In genomic region chr3:34001990-34002389, GRCh38 we compare ENCODE assay signal across 27 cellular contexts.
A peak's percentile ranks its signal among the peaks of the same experiment; 100 is the strongest.
DNase-seq lines count a peak whose midpoint lies in the region; ATAC-seq, FAIRE-seq and TF ChIP-seq lines count a peak whose summit lies in the region.
"Had no signal": no experiment of that assay in that cellular context is flagged by ENCODE, and none has a peak within 500 bp of the region (broad histone marks: within the 10 kb centered on the region; RNA-seq: fewer than 3 reads in every experiment).

No MANE protein-coding gene starts in this region.

- 0 out of 2 replicates have a peak overlapping the region, but pooled peaks have one; percentile 8 for H4K91ac ChIP-seq in IMR-90 (ENCODE audit: insufficient read depth, low read depth, low read length)

- dilution Hi-C loops in IMR-90 (cut with HindIII; ENCODE audit: low sequenced_read_pairs, unreplicated experiment): no loop called here

- TF ChIP-seq RAD21 in A549 (conservative IDR thresholded peaks at IDR 0.05 in 1 of 2, IDR thresholded peaks at IDR 0.05 in 1 of 2): peak; percentile 5 to 40; a peak in 2 of 5 replicates
- no peak for TF ChIP-seq RAD21 in IMR-90 (IDR thresholded peaks at IDR 0.05; ENCODE audit: low read length)

- H3K23ac ChIP-seq in IMR-90 (ENCODE audit: low read depth, low read length): no peak overlapping the region

- DNase-seq in A549 (ENCODE audit: low read depth in 1 of 2, low spot score in 1 of 2): peak in 1 of 2 experiments; percentile 44
- DNase-seq in IMR-90: peak; percentile 62
- peak; percentile 80 for DNase-seq in PC-3
- DNase-seq in fibroblast of the aortic adventitia (ENCODE audit: low read depth): peak; percentile 32
- DNase-seq in activated CD8-positive, alpha-beta memory T cell treated with anti-CD3 and anti-CD28 coated beads for 24 hours: no peak
- no peak for DNase-seq in substantia nigra (lab: John Stamatoyannopoulos, UW)
- no peak for DNase-seq in HAP-1 (ENCODE audit: low spot score in 2 of 2)
- no peak for DNase-seq in small intestine
- DNase-seq: ACHN; BE2C; C1 segment of cervical spinal cord; CD4-positive, alpha-beta memory T cell; CD4-positive, CD25-positive, alpha-beta regulatory T cell; CD8-positive, alpha-beta memory T cell; COR-L47; DMS 273 treated with DMSO at 0.1 percent for 48 hours; DMS153; DMS53; DMS79; DND-41; EL; GDM1 had no signal

- H2BK5ac ChIP-seq in IMR-90 (ENCODE audit: low read depth, low read length, poor library complexity, severe bottlenecking): peak overlapping the region; percentile 70

- no peaks in the 10 kb centered on the region for H3K9me2 ChIP-seq in PC-3 (replicated peaks; ENCODE audit: low read length)

- intact Hi-C loops in IMR-90 (cut with micrococcal nuclease): no loop called here
- intact Hi-C loops in PC-3 (cut with micrococcal nuclease): loop anchor here (1.0 kb wide), 1 partner anchor 8 kb away; no protein-coding TSS in a partner anchor

- H2AFZ ChIP-seq in IMR-90 (replicated peaks; ENCODE audit: low read length, poor library complexity): no peak overlapping the region
- no peak overlapping the region for H2AFZ ChIP-seq in PC-3 (ENCODE audit: low read length)

- H3F3A ChIP-seq in PC-3 (ENCODE audit: low read length, unreplicated experiment): no peaks in the 10 kb centered on the region

- TF ChIP-seq POLR2A in A549 (IDR thresholded peaks at IDR 0.05; ENCODE audit: low read length): no peak
- no peak for TF ChIP-seq POLR2A in IMR-90 (IDR thresholded peaks at IDR 0.05; ENCODE audit: low read depth, low read length)

- peaks cover 0 to 3% of the 10 kb centered on the region in 2 experiments; a peak in 1 of 4 replicates for H3K79me1 ChIP-seq in IMR-90 (ENCODE audit: low read depth in 1 of 2, low read length in 2 of 2)

- no peak overlapping the region for H3K56ac ChIP-seq in IMR-90 (ENCODE audit: extremely low read depth, insufficient read depth, low read length)

- no peak overlapping the region for H3K14ac ChIP-seq in IMR-90 (replicated peaks; ENCODE audit: low read depth, low read length)

- POLR2A ChIA-PET in A549 (lab: Yijun Ruan, JAX): interaction anchor here (1.6 kb wide), 1 partner anchor 10 kb away, joined by 10 read pairs; no protein-coding TSS in a partner anchor
- POLR2A ChIA-PET in IMR-90 (lab: Charles Lee; ENCODE audit: unreplicated experiment): no interaction called here
- POLR2A ChIA-PET in PC-3 (lab: Charles Lee; ENCODE audit: unreplicated experiment): no interaction called here

- peak overlapping the region; percentile 80; the same call in 1 of the 2 replicates for H3K18ac ChIP-seq in IMR-90 (ENCODE audit: low read depth, low read length)

- peak overlapping the region; percentile 77; the same call in 1 of the 3 replicates for H2BK15ac ChIP-seq in IMR-90 (ENCODE audit: low read depth, low read length)

- H3K4me3 ChIP-seq in A549: no peak overlapping the region
- no peak overlapping the region for H3K4me3 ChIP-seq in IMR-90 (ENCODE audit: insufficient read depth, low read depth, low read length)
- no peak overlapping the region for H3K4me3 ChIP-seq in PC-3 (ENCODE audit: low read length)
- H3K4me3 ChIP-seq in fibroblast of the aortic adventitia (ENCODE audit: low read depth, low read length): no peak overlapping the region
- H3K4me3 ChIP-seq in HAP-1: no peak overlapping the region
- no peak overlapping the region for H3K4me3 ChIP-seq in small intestine (ENCODE audit: low read depth in 1 of 2, low read length in 2 of 2)
- H3K4me3 ChIP-seq: BLaER1, GM12878 had no signal

- no peak overlapping the region; the same call in 1 of the 2 replicates for H3K4ac ChIP-seq in IMR-90 (ENCODE audit: low read depth, low read length)

- peak in 1 of 2 experiments; percentile 29; a peak in 1 of 5 replicates for TF ChIP-seq EP300 in A549 (IDR thresholded peaks at IDR 0.05)

- no peaks in the 10 kb centered on the region for H4K20me1 ChIP-seq in IMR-90 (ENCODE audit: insufficient read depth, low read length)
- no peaks in the 10 kb centered on the region for H4K20me1 ChIP-seq in PC-3 (ENCODE audit: low read length)
- H4K20me1 ChIP-seq: BLaER1 had no signal

- no peaks in the 10 kb centered on the region for H3K79me2 ChIP-seq in PC-3 (ENCODE audit: low read length)

- BruUV-seq in IMR-90 (replicated peaks; lab: Mats Ljungman, UMichigan) (no TSS peak), PC-3 (replicated peaks; lab: Mats Ljungman, UMichigan) (no TSS peak)

- H2BK20ac ChIP-seq in IMR-90 (ENCODE audit: low read depth, low read length): peak overlapping the region; percentile 49; the same call in 1 of the 2 replicates

- FAIRE-seq in A549 (lab: Jason Lieb, UNC) (no peak), small intestine (lab: Jason Lieb, UNC) (no peak)
- FAIRE-seq: GM12878, GM12892, GM18507 had no signal

- no peak overlapping the region for H2BK120ac ChIP-seq in IMR-90 (ENCODE audit: low read depth, low read length)

- H3K36me3 ChIP-seq in IMR-90 (ENCODE audit: control insufficient read depth, insufficient read depth, low read length) (no peaks in the 10 kb centered on the region), PC-3 (ENCODE audit: low read depth, low read length) (no peaks in the 10 kb centered on the region), HAP-1 (replicated peaks) (no peaks in the 10 kb centered on the region), small intestine (ENCODE audit: control insufficient read depth in 2 of 2, insufficient read depth in 2 of 2, low read length in 2 of 2) (no peaks in the 10 kb centered on the region)
- H3K36me3 ChIP-seq: BE2C, BLaER1 had no signal

- no peak overlapping the region; the same call in 1 of the 2 replicates for H2AK5ac ChIP-seq in IMR-90 (ENCODE audit: low read depth, low read length)

- no peak overlapping the region for H2AK9ac ChIP-seq in IMR-90 (replicated peaks; ENCODE audit: low read depth, low read length, poor library complexity)

- peak overlapping the region; percentile 44 for H3K4me2 ChIP-seq in A549
- no peak overlapping the region for H3K4me2 ChIP-seq in IMR-90 (ENCODE audit: low read depth, low read length)
- H3K4me2 ChIP-seq in PC-3 (ENCODE audit: low read length): no peak overlapping the region
- H3K4me2 ChIP-seq: BLaER1 had no signal

- H3K27me3 ChIP-seq in IMR-90 (ENCODE audit: control insufficient read depth, insufficient read depth, low read length) (no peaks in the 10 kb centered on the region), PC-3 (ENCODE audit: low read length) (no peaks in the 10 kb centered on the region), HAP-1 (ENCODE audit: low read depth) (no peaks in the 10 kb centered on the region), small intestine (ENCODE audit: control insufficient read depth in 2 of 2, insufficient read depth in 2 of 2, low read length in 2 of 2) (no peaks in the 10 kb centered on the region)
- H3K27me3 ChIP-seq: BE2C, BLaER1 had no signal

- peak overlapping the region; percentile 62; the same call in 1 of the 2 replicates for H4K5ac ChIP-seq in IMR-90 (ENCODE audit: low read depth, low read length)

- peak; percentile 63 to 75 for ATAC-seq in A549
- no peak for ATAC-seq in IMR-90 (ENCODE audit: low read depth)
- ATAC-seq in PC-3: peak; percentile 55
- ATAC-seq: GM12878 had no signal

- CTCF ChIA-PET in A549 (lab: Yijun Ruan, JAX): interaction anchor here (0.9 to 2.8 kb wide), 6 partner anchors 10 to 682 kb away, joined by 3 to 16 read pairs (median 4); no protein-coding TSS in a partner anchor
- CTCF ChIA-PET in IMR-90 (lab: Yijun Ruan, JAX): no interaction called here
- CTCF ChIA-PET in PC-3 (lab: Charles Lee): no interaction called here

- H3K4me1 ChIP-seq in A549 (peaks cover 44% of the 10 kb centered on the region), IMR-90 (ENCODE audit: control insufficient read depth, insufficient read depth, low read length) (peaks cover 21% of the 10 kb centered on the region), PC-3 (ENCODE audit: insufficient read depth, low read length) (peaks cover 39% of the 10 kb centered on the region), HAP-1 (no peaks in the 10 kb centered on the region), small intestine (ENCODE audit: control insufficient read depth in 2 of 2, insufficient read depth in 1 of 2, low read depth in 1 of 2, low read length in 1 of 2) (no peaks in the 10 kb centered on the region)
- H3K4me1 ChIP-seq: BE2C had no signal

- in situ Hi-C loops in IMR-90 (cut with MboI; ENCODE audit: low sequenced_read_pairs): no loop called here
- in situ Hi-C loops in HAP-1 (cut with MboI; ENCODE audit: low sequenced_read_pairs): no loop called here

- H3K9ac ChIP-seq in IMR-90 (ENCODE audit: low read depth, low read length): no peak overlapping the region
- H3K9ac ChIP-seq in PC-3 (ENCODE audit: low read length): peak overlapping the region; percentile 53
- H3K9ac ChIP-seq: BLaER1 had no signal

- peaks cover 17% of the 10 kb centered on the region for H3K9me1 ChIP-seq in IMR-90 (ENCODE audit: insufficient read depth, low read length)

- H3K27ac ChIP-seq in A549 (peak overlapping the region; percentile 32 to 53; a peak in 5 of 6 replicates), IMR-90 (ENCODE audit: insufficient read depth, low read length) (no peak overlapping the region; the same call in 1 of the 2 replicates), PC-3 (ENCODE audit: low read length) (peak overlapping the region; percentile 86), substantia nigra (ENCODE audit: low read depth, low read length, poor library complexity, severe bottlenecking) (no peak overlapping the region), small intestine (ENCODE audit: low read depth in 1 of 2, low read length in 1 of 2) (no peak overlapping the region)
- H3K27ac ChIP-seq: 22Rv1, BLaER1 had no signal

- WGBS in A549 (ENCODE audit: missing lambda C conversion rate): 91% methylated on average over 1 of the region's 1 CpG
- no CpG with 5 or more reads among the region's 1 CpG for WGBS in IMR-90 (ENCODE audit: extremely low coverage in 2 of 2, insufficient read length in 1 of 2), 2 experiments
- WGBS in small intestine, 3 donors: 88 to 97% (median 93%) methylated on average over 1 of the region's 1 CpG

- H4K8ac ChIP-seq in IMR-90 (ENCODE audit: low read depth in 2 of 2, low read length in 2 of 2): no peak overlapping the region; a peak in 1 of 4 replicates

- TF ChIP-seq CTCF in A549 (IDR thresholded peaks at IDR 0.05) (no peak), IMR-90 (conservative IDR thresholded peaks at IDR 0.05; ENCODE audit: low read depth, low read length) (no peak), PC-3 (conservative IDR thresholded peaks at IDR 0.05; ENCODE audit: low read depth, low read length) (no peak), fibroblast of the aortic adventitia (IDR thresholded peaks at IDR 0.05; ENCODE audit: insufficient read depth, low read length) (no peak)

- H3K9me3 ChIP-seq in A549 (0 out of 3 replicates have a peak, but pooled peaks cover 2% of the 10 kb centered on the region), IMR-90 (ENCODE audit: control insufficient read depth, insufficient read depth, low read length) (no peaks in the 10 kb centered on the region), PC-3 (ENCODE audit: low read length) (no peaks in the 10 kb centered on the region), HAP-1 (no peaks in the 10 kb centered on the region), small intestine (ENCODE audit: control insufficient read depth, low read depth) (no peaks in the 10 kb centered on the region)
- H3K9me3 ChIP-seq: BE2C, BLaER1 had no signal

TF ChIP-seq in IMR-90, 13 proteins besides CTCF, POLR2A, EP300 and RAD21 (continues in another document):
- TF ChIP-seq FOS (IDR thresholded peaks at IDR 0.05; ENCODE audit: low read depth, low read length): 0 out of 2 replicates have a peak, but pooled peaks have one; percentile 23
- peak; percentile 37; the same call in 1 of the 2 replicates for TF ChIP-seq CEBPB (IDR thresholded peaks at IDR 0.05; ENCODE audit: low read depth, low read length)

Comparison
In these comparisons a context has a peak if more than half of its experiments do, and no peak if none do; other contexts are left out.
1. DNase-seq: peak in IMR-90 (single experiment), PC-3 (single experiment) and fibroblast of the aortic adventitia (single experiment); none in activated CD8-positive, alpha-beta memory T cell treated with anti-CD3 and anti-CD28 coated beads for 24 hours (single experiment), substantia nigra (0 of 49), HAP-1 (0 of 2) and small intestine (single experiment).
2. H3K27ac ChIP-seq: peak in A549 (2 of 2) and PC-3 (single experiment); none in IMR-90 (single experiment), substantia nigra (single experiment) and small intestine (0 of 2).